In the genomic region with DNA sequence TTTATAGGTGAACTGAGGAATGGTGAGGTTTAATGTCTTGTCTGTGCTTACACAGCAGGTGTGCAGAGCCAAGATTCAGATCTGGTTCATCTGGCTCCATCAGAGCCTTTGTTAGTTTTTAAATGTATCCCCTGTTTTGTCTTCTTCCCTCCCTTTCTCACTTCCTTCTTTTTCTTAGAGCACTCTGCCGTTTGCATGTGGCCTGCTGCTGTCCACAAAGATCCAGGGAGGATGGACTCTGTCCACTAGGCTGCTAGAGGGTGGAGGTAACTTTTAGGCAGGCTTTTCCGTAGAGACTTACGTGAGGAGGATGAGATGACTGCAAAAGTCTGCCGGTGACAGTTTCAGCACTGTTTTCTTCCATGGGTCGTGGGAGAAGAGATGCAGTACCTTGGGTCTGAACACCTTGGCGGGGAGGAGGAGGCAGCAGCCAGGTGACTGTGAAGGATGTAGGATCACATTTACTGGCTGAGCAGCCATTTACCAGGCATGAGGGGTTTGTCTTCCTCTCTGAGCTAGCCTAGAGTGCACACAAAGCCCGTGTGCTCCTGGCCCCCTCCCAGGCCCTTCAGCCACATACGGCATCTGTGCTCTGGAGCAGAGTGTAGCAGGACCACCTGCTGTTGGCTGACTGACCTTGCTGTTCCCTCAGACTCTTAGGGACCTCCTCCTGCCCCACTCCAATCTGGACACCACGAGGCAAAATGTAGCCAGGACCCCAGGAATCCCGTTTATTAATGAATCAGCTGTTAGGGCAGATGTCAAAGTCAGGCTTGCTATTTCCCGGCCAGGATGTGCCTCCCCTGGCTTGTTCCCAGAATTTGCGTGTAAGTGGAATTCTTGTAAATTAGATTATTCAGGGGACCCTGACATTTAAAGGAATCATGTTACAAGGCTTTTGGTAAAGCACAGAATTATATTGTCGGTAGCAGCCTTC, we compare ENCODE assay signal across 8 cellular contexts. TPM values are rescaled to one million over a fixed set of nuclear protein-coding genes. Genes with fewer than 3 reads are reported as not detected.
DNase-seq lines count a peak whose midpoint lies in the region; ATAC-seq and TF ChIP-seq lines count a peak whose summit lies in the region.
"Had no signal": no experiment of that assay in that cellular context is flagged by ENCODE, and none has a peak within 500 bp of the region (broad histone marks: within the 10 kb centered on the region; RNA-seq: fewer than 3 reads in every experiment).

No MANE protein-coding gene starts in this region.

- no peak overlapping the region for H3K27ac ChIP-seq in aorta (ENCODE audit: low read depth in 1 of 2, low read length in 2 of 2)

- no peaks in the 10 kb centered on the region; the same call in 1 of the 2 replicates for H3K27me3 Mint-ChIP-seq in HFFc6 (ENCODE audit: insufficient read depth)

- ATAC-seq in SK-N-SH treated with all-trans-retinoic acid at 6 μM for 48 hours (peak; percentile 1; the same call in 1 of the 3 replicates), aorta (ENCODE audit: low FRiP score) (no peak)

- no peaks in the 10 kb centered on the region for H3K9me3 ChIP-seq in aorta (ENCODE audit: control insufficient read depth, low read length)

- peak overlapping the region; percentile 88 for H3K4me3 Mint-ChIP-seq in HFFc6

- H3K9me3 Mint-ChIP-seq in HFFc6, result no peaks in the 10 kb centered on the region

- no peaks in the 10 kb centered on the region for H3K27me3 ChIP-seq in aorta (ENCODE audit: control insufficient read depth in 1 of 2, insufficient read depth in 2 of 2, low read length in 1 of 2)

- no peak for DNase-seq in HFFc6
- DNase-seq in fibroblast of the aortic adventitia (ENCODE audit: low read depth), result no peak
- peak; percentile 85 for DNase-seq in smooth muscle cell of the brain vasculature (ENCODE audit: low read depth, low spot score)
- DNase-seq in NCI-H1417 (lab: John Stamatoyannopoulos, UW), result no peak
- no peak for DNase-seq in cortex of kidney (lab: John Stamatoyannopoulos, UW)
- DNase-seq in aorta, result no peak

- peaks cover 17% of the 10 kb centered on the region for H3K36me3 Mint-ChIP-seq in HFFc6 (ENCODE audit: low read depth)

- H3K4me1 Mint-ChIP-seq in HFFc6 (ENCODE audit: low read depth), result peaks cover 78% of the 10 kb centered on the region

- peak overlapping the region; percentile 96 for H3K27ac Mint-ChIP-seq in HFFc6

- no peaks in the 10 kb centered on the region for H3K4me1 ChIP-seq in aorta (ENCODE audit: control insufficient read depth in 1 of 2, insufficient read depth in 2 of 2, low read length in 2 of 2)

- TF ChIP-seq CTCF in HFFc6 (IDR thresholded peaks at IDR 0.05) (no peak), fibroblast of the aortic adventitia (IDR thresholded peaks at IDR 0.05; ENCODE audit: insufficient read depth, low read length) (no peak)

- WGBS in aorta, 2 donors, result 45 to 46% methylated on average over 13 of the region's 13 CpGs

- H3K4me3 ChIP-seq in fibroblast of the aortic adventitia (ENCODE audit: low read depth, low read length) (peak overlapping the region; percentile 89), aorta (ENCODE audit: low read length in 2 of 2) (no peak overlapping the region)

- H3K36me3 ChIP-seq in aorta (ENCODE audit: control insufficient read depth in 1 of 2, insufficient read depth in 2 of 2, low read length in 1 of 2), result no peaks in the 10 kb centered on the region

- intact Hi-C loops in aorta (cut with DNase I), result no loop called here

TF ChIP-seq in SK-N-SH treated with all-trans-retinoic acid at 6 μM for 48 hours, 23 proteins besides CTCF, POLR2A, EP300 and RAD21:
- TF ChIP-seq PPARA (CRISPR knock-in tag; IDR thresholded peaks at IDR 0.05; ENCODE audit: borderline replicate concordance), result no peak
- TF ChIP-seq TCF4 (CRISPR knock-in tag; IDR thresholded peaks at IDR 0.05; ENCODE audit: borderline replicate concordance), result no peak
- TF ChIP-seq, protein P1, sequence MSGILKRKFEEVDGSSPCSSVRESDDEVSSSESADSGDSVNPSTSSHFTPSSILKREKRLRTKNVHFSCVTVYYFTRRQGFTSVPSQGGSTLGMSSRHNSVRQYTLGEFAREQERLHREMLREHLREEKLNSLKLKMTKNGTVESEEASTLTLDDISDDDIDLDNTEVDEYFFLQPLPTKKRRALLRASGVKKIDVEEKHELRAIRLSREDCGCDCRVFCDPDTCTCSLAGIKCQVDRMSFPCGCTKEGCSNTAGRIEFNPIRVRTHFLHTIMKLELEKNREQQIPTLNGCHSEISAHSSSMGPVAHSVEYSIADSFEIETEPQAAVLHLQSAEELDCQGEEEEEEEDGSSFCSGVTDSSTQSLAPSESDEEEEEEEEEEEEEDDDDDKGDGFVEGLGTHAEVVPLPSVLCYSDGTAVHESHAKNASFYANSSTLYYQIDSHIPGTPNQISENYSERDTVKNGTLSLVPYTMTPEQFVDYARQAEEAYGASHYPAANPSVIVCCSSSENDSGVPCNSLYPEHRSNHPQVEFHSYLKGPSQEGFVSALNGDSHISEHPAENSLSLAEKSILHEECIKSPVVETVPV (CRISPR knock-in tag; IDR thresholded peaks at IDR 0.05), result no peak
- no peak for TF ChIP-seq ZFP3 (CRISPR knock-in tag; IDR thresholded peaks at IDR 0.05)
- TF ChIP-seq, protein P2, sequence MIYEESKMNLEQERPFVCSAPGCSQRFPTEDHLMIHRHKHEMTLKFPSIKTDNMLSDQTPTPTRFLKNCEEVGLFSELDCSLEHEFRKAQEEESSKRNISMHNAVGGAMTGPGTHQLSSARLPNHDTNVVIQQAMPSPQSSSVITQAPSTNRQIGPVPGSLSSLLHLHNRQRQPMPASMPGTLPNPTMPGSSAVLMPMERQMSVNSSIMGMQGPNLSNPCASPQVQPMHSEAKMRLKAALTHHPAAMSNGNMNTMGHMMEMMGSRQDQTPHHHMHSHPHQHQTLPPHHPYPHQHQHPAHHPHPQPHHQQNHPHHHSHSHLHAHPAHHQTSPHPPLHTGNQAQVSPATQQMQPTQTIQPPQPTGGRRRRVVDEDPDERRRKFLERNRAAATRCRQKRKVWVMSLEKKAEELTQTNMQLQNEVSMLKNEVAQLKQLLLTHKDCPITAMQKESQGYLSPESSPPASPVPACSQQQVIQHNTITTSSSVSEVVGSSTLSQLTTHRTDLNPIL (CRISPR knock-in tag; IDR thresholded peaks at IDR 0.05; ENCODE audit: low read depth), result no peak
- no peak for TF ChIP-seq SNAI2 (CRISPR knock-in tag; IDR thresholded peaks at IDR 0.05)
- TF ChIP-seq, protein P3, sequence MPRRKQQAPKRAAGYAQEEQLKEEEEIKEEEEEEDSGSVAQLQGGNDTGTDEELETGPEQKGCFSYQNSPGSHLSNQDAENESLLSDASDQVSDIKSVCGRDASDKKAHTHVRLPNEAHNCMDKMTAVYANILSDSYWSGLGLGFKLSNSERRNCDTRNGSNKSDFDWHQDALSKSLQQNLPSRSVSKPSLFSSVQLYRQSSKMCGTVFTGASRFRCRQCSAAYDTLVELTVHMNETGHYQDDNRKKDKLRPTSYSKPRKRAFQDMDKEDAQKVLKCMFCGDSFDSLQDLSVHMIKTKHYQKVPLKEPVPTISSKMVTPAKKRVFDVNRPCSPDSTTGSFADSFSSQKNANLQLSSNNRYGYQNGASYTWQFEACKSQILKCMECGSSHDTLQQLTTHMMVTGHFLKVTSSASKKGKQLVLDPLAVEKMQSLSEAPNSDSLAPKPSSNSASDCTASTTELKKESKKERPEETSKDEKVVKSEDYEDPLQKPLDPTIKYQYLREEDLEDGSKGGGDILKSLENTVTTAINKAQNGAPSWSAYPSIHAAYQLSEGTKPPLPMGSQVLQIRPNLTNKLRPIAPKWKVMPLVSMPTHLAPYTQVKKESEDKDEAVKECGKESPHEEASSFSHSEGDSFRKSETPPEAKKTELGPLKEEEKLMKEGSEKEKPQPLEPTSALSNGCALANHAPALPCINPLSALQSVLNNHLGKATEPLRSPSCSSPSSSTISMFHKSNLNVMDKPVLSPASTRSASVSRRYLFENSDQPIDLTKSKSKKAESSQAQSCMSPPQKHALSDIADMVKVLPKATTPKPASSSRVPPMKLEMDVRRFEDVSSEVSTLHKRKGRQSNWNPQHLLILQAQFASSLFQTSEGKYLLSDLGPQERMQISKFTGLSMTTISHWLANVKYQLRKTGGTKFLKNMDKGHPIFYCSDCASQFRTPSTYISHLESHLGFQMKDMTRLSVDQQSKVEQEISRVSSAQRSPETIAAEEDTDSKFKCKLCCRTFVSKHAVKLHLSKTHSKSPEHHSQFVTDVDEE (CRISPR knock-in tag; IDR thresholded peaks at IDR 0.05), result no peak

RNA-seq across cellular contexts. Expression of a gene that starts 1.9 kb away (rescaled TPM):
- total RNA-seq in HFFc6 (2021; fragmentation: NEBNext Ultra II Directional; extraction: Animal tissue kit (Norgen Biotek cat#: 25700)), result 10 to 100 TPM; 81.6 to 90.0 (median 87.7) TPM
- total RNA-seq in fibroblast of the aortic adventitia (ENCODE audit: low replicate concordance) (9.0 and 27.6 TPM in 2 replicates), aorta (10 to 100 TPM; 22.7 to 25.6 TPM)
- polyA plus RNA-seq in aorta, result 10 to 100 TPM; 34.3 to 41.1 TPM

RNA-seq across cellular contexts. Expression of a gene that starts 6.9 kb away (rescaled TPM):
- total RNA-seq in HFFc6 (2021; fragmentation: NEBNext Ultra II Directional; extraction: Animal tissue kit (Norgen Biotek cat#: 25700)), result under 1 TPM in 2 of 6 experiments, not detected in 4; 0.14 to 0.20 TPM
- total RNA-seq in fibroblast of the aortic adventitia (ENCODE audit: low replicate concordance) (0.98 TPM in 1 of 2 replicates, not detected in the other), aorta (under 1 TPM; 0.30 to 0.62 TPM)
- polyA plus RNA-seq in aorta, result 1 to 10 TPM in 1 of 2 donors, not detected in 1; 4.8 TPM
- total RNA-seq: bronchial epithelial cell had no signal

RNA-seq across cellular contexts. Expression of a gene that starts 14.1 kb away (rescaled TPM):
- total RNA-seq in HFFc6 (2021; fragmentation: NEBNext Ultra II Directional; extraction: Animal tissue kit (Norgen Biotek cat#: 25700)), result 10 to 100 TPM; 28.9 to 33.1 (median 30.6) TPM
- total RNA-seq in fibroblast of the aortic adventitia (ENCODE audit: low replicate concordance), result 7.0 and 14.0 TPM in 2 replicates
- total RNA-seq in aorta, result 10 to 100 TPM; 15.8 to 20.8 TPM
- 10 to 100 TPM in 1 of 2 donors, 1 to 10 TPM in 1; 6.0 to 20.3 TPM for polyA plus RNA-seq in aorta

RNA-seq across cellular contexts. Expression of a gene that starts 37.6 kb away (rescaled TPM):
- total RNA-seq in HFFc6 (2021; fragmentation: NEBNext Ultra II Directional; extraction: Animal tissue kit (Norgen Biotek cat#: 25700)), result 100 to 1,000 TPM in 4 of 6 experiments, 10 to 100 TPM in 2; 34.0 to 113 (median 102) TPM
- total RNA-seq in fibroblast of the aortic adventitia (ENCODE audit: low replicate concordance) (3.5 and 36.1 TPM in 2 replicates), aorta (10 to 100 TPM; 51.9 to 68.8 TPM)
- polyA plus RNA-seq in aorta, result 10 to 100 TPM; 27.7 to 52.6 TPM
- total RNA-seq: bronchial epithelial cell had no signal
